28 cellular contexts compared by ENCODE assay signal in genomic region chr3:50459792-50460191, GRCh38. TPM values are rescaled to one million over a fixed set of nuclear protein-coding genes. Genes with fewer than 3 reads are reported as not detected.
"Had no signal": no experiment of that assay in that cellular context is flagged by ENCODE, and none has a peak within 500 bp of the region (broad histone marks: within the 10 kb centered on the region; RNA-seq: fewer than 3 reads in every experiment).

No MANE protein-coding gene starts in this region.

- H3K27ac Mint-ChIP-seq: mesothelial cell of epicardium; naive B cell; natural killer cell treated with Interleukin-12 subunit alpha and Interleukin-12 subunit beta and Interleukin-15 and Interleukin-18, amount 100 ng/mL, for 72 hours; stimulated activated naive B cell treated with anti-CD40 and anti-IgM and Interleukin-4, amounts not matched to agents 10 μg/mL and 1 μg/mL and 100 μg/mL, for 72 hours; stimulated activated naive CD8-positive, alpha-beta T cell treated with anti-CD3 and anti-CD28 coated beads, Interleukin-15, Interleukin-2, amounts not matched to agents 100 ng/mL and 50 ng/mL, for 24 hours had no signal

- H3K36me3 Mint-ChIP-seq: mesothelial cell of epicardium; naive B cell; natural killer cell treated with Interleukin-12 subunit alpha and Interleukin-12 subunit beta and Interleukin-15 and Interleukin-18, amount 100 ng/mL, for 72 hours; stimulated activated naive B cell treated with anti-CD40 and anti-IgM and Interleukin-4, amounts not matched to agents 10 μg/mL and 1 μg/mL and 100 μg/mL, for 72 hours had no signal

- H3K27ac ChIP-seq: dorsolateral prefrontal cortex, esophagus muscularis mucosa, foreskin keratinocyte, gastroesophageal sphincter, heart left ventricle, hepatocyte, parathyroid adenoma, prostate gland, right atrium auricular region, sigmoid colon, thoracic aorta, tibial nerve, upper lobe of left lung had no signal

- H3K4me3 Mint-ChIP-seq: mesothelial cell of epicardium; naive B cell; natural killer cell treated with Interleukin-12 subunit alpha and Interleukin-12 subunit beta and Interleukin-15 and Interleukin-18, amount 100 ng/mL, for 72 hours; neural crest cell; stimulated activated naive B cell treated with anti-CD40 and anti-IgM and Interleukin-4, amounts not matched to agents 10 μg/mL and 1 μg/mL and 100 μg/mL, for 72 hours; stimulated activated naive CD8-positive, alpha-beta T cell treated with anti-CD3 and anti-CD28 coated beads, Interleukin-15, Interleukin-2, amounts not matched to agents 100 ng/mL and 50 ng/mL, for 24 hours had no signal

- H3K4me1 ChIP-seq: foreskin keratinocyte, heart left ventricle, prostate gland, sigmoid colon, tibial nerve had no signal

- H3K79me2 ChIP-seq: hepatocyte, parathyroid adenoma had no signal

- ATAC-seq: foreskin keratinocyte; gastroesophageal sphincter; heart left ventricle; left lobe of liver; mucosa of descending colon; natural killer cell treated with Interleukin-12 subunit alpha and Interleukin-12 subunit beta and Interleukin-15 and Interleukin-18, amount 100 ng/mL, for 72 hours; stimulated activated naive B cell treated with anti-CD40 and anti-IgM and Interleukin-4, amounts not matched to agents 10 μg/mL and 1 μg/mL and 100 μg/mL, for 72 hours had no signal

- H3K4me3 ChIP-seq: dorsolateral prefrontal cortex, esophagus muscularis mucosa, gastroesophageal sphincter, heart left ventricle, hepatocyte, mucosa of descending colon, prostate gland, right atrium auricular region, sigmoid colon, thoracic aorta, tibial nerve, upper lobe of left lung had no signal

- H3K9me3 Mint-ChIP-seq: mesothelial cell of epicardium; naive B cell; natural killer cell treated with Interleukin-12 subunit alpha and Interleukin-12 subunit beta and Interleukin-15 and Interleukin-18, amount 100 ng/mL, for 72 hours; neural crest cell; stimulated activated naive B cell treated with anti-CD40 and anti-IgM and Interleukin-4, amounts not matched to agents 10 μg/mL and 1 μg/mL and 100 μg/mL, for 72 hours; stimulated activated naive CD8-positive, alpha-beta T cell treated with anti-CD3 and anti-CD28 coated beads, Interleukin-15, Interleukin-2, amounts not matched to agents 100 ng/mL and 50 ng/mL, for 24 hours had no signal

- H3K4me2 ChIP-seq: hepatocyte had no signal

- H3K27me3 ChIP-seq: dorsolateral prefrontal cortex, esophagus muscularis mucosa, gastroesophageal sphincter, heart left ventricle, hepatocyte, right atrium auricular region, sigmoid colon, tibial nerve, upper lobe of left lung had no signal

- DNase-seq: dorsolateral prefrontal cortex; effector CD4-positive, alpha-beta T cell; foreskin keratinocyte; heart left ventricle; mesenchymal stem cell; mucosa of descending colon; naive B cell; sigmoid colon; stimulated activated CD4-positive, alpha-beta T cell treated with anti-CD3 and anti-CD28 coated beads, Interleukin-4, amount 100 ng/mL, for 4 hours; stimulated activated naive B cell treated with anti-CD40 and anti-IgM and Interleukin-4, amounts not matched to agents 10 μg/mL and 1 μg/mL and 100 μg/mL, for 72 hours; upper lobe of left lung had no signal

- H3K9ac ChIP-seq: parathyroid adenoma had no signal

- H3K9me3 ChIP-seq: esophagus muscularis mucosa, gastroesophageal sphincter, heart left ventricle, mucosa of descending colon, prostate gland, right atrium auricular region, sigmoid colon, thoracic aorta, tibial nerve, upper lobe of left lung had no signal

- H3K36me3 ChIP-seq: esophagus muscularis mucosa, gastroesophageal sphincter, heart left ventricle, prostate gland, right atrium auricular region, sigmoid colon, thoracic aorta, tibial nerve, upper lobe of left lung had no signal

- H2AFZ ChIP-seq: hepatocyte, parathyroid adenoma had no signal

- H3K4me1 Mint-ChIP-seq: mesothelial cell of epicardium; naive B cell; stimulated activated naive B cell treated with anti-CD40 and anti-IgM and Interleukin-4, amounts not matched to agents 10 μg/mL and 1 μg/mL and 100 μg/mL, for 72 hours had no signal

RNA-seq across cellular contexts. Expression of gene CACNA2D2, which starts 43.6 kb away (rescaled TPM):
- total RNA-seq: endothelial cell of umbilical vein, epithelial cell of proximal tubule, fibroblast of lung, osteoblast had no signal
